In genomic region chr17:64496786-64497564, GRCh38 we compare ENCODE assay signal across 1 cellular context.
A peak's percentile ranks its signal among the peaks of the same experiment; 100 is the strongest.
TF ChIP-seq lines count a peak whose summit lies in the region.

POLG2 (minus strand) TSS chr17:64497054; CDS start chr17:64496968, 86 bp downstream.

TF ChIP-seq in HEK293, 187 proteins besides CTCF, POLR2A, EP300 and RAD21 (continued from another document):
- TF ChIP-seq KLF17 (tag by site-specific recombination; IDR thresholded peaks at IDR 0.05) (no peak; the same call in 1 of the 2 replicates), ZNF366 (tag by site-specific recombination; conservative IDR thresholded peaks at IDR 0.05) (peak; percentile 44), ZNF18 (tag by site-specific recombination; IDR thresholded peaks at IDR 0.05) (no peak; the same call in 1 of the 2 replicates), BCL11B (tag by site-specific recombination; IDR thresholded peaks at IDR 0.05; ENCODE audit: low read depth) (no peak), SP7 (tag by site-specific recombination; IDR thresholded peaks at IDR 0.05) (peak; percentile 45; the same call in 1 of the 2 replicates), ZNF645 (tag by site-specific recombination; IDR thresholded peaks at IDR 0.05) (no peak), ZNF571 (tag by site-specific recombination; IDR thresholded peaks at IDR 0.05) (no peak), OVOL3 (tag by site-specific recombination; IDR thresholded peaks at IDR 0.05) (0 out of 2 replicates have a peak, but pooled peaks have one; percentile 39), ZSCAN23 (tag by site-specific recombination; IDR thresholded peaks at IDR 0.05) (no peak), GLI2 (tag by site-specific recombination; IDR thresholded peaks at IDR 0.05; ENCODE audit: borderline replicate concordance, low read depth) (no peak), ZNF10 (tag by site-specific recombination; IDR thresholded peaks at IDR 0.05) (no peak; the same call in 1 of the 2 replicates), ZNF335 (tag by site-specific recombination; conservative IDR thresholded peaks at IDR 0.05) (peak; percentile 81), ZNF2 (tag by site-specific recombination; IDR thresholded peaks at IDR 0.05) (peak; percentile 55), ZNF449 (tag by site-specific recombination; IDR thresholded peaks at IDR 0.05) (no peak), PRDM2 (tag by site-specific recombination; IDR thresholded peaks at IDR 0.05; ENCODE audit: borderline replicate concordance) (no peak), ZNF202 (tag by site-specific recombination; IDR thresholded peaks at IDR 0.05; ENCODE audit: borderline replicate concordance) (no peak), ZNF501 (tag by site-specific recombination; IDR thresholded peaks at IDR 0.05) (peak; percentile 76), ZNF114 (tag by site-specific recombination; IDR thresholded peaks at IDR 0.05) (no peak), PATZ1 (tag by site-specific recombination; IDR thresholded peaks at IDR 0.05) (peak; percentile 70; the same call in 1 of the 2 replicates), ZNF510 (tag by site-specific recombination; IDR thresholded peaks at IDR 0.05; ENCODE audit: insufficient replicate concordance) (no peak), ZNF132 (tag by site-specific recombination; IDR thresholded peaks at IDR 0.05; ENCODE audit: borderline replicate concordance) (no peak), OSR2 (tag by site-specific recombination; IDR thresholded peaks at IDR 0.05) (peak; percentile 41; the same call in 1 of the 2 replicates), ZNF560 (tag by site-specific recombination; IDR thresholded peaks at IDR 0.05; ENCODE audit: borderline replicate concordance) (no peak), HOXA7 (CRISPR knock-in tag; IDR thresholded peaks at IDR 0.05; ENCODE audit: borderline replicate concordance) (no peak), ZBTB1 (tag by site-specific recombination; IDR thresholded peaks at IDR 0.05) (no peak), ZBTB21 (tag by site-specific recombination; IDR thresholded peaks at IDR 0.05) (no peak)
